Comparison of ENCODE assay signal across 20 cellular contexts in the genomic region with DNA sequence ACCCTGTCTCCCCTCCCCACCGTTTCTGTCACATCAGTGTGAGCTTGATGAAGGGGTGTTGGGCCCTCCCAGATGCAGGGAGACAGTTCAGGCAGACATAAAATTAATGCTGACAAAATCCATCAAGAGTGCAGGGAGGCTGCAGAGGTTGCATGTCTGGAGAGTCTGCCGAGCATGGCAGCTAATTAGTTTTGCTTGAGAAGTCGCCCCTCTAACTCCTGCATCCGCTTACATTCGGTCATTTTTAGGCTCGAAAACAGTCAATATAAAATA.
"Had no signal": no experiment of that assay in that cellular context is flagged by ENCODE, and none has a peak within 500 bp of the region (broad histone marks: within the 10 kb centered on the region; RNA-seq: fewer than 3 reads in every experiment).

No MANE protein-coding gene starts in this region.

- H3K4me2 ChIP-seq: neural progenitor cell had no signal

- FAIRE-seq: small intestine had no signal

- H3K27ac ChIP-seq: dorsolateral prefrontal cortex, neural progenitor cell, ovary, suprapubic skin, thyroid gland, upper lobe of left lung, uterus had no signal

- H3K36me3 Mint-ChIP-seq: natural killer cell had no signal

- H3K27ac Mint-ChIP-seq: natural killer cell, neural progenitor cell had no signal

- H3K36me3 ChIP-seq: neural progenitor cell, ovary, suprapubic skin, thyroid gland, upper lobe of left lung, uterus had no signal

- H3K9me3 Mint-ChIP-seq: natural killer cell, neural progenitor cell had no signal

- H3K4me1 ChIP-seq: suprapubic skin, uterus had no signal

- H2AFZ ChIP-seq: neural progenitor cell had no signal

- H3K9me3 ChIP-seq: mucosa of descending colon, ovary, suprapubic skin, thyroid gland, upper lobe of left lung, uterus had no signal

- H3K4me3 ChIP-seq: dorsolateral prefrontal cortex, mucosa of descending colon, neural progenitor cell, ovary, suprapubic skin, thyroid gland, upper lobe of left lung, uterus had no signal

- DNase-seq: cortex of kidney; dorsolateral prefrontal cortex; effector memory CD4-positive, alpha-beta T cell; foreskin melanocyte; head of caudate nucleus; hippocampal formation; kidney glomerular epithelial cell; mucosa of descending colon; natural killer cell; nucleus accumbens; ovary; right cardiac atrium; small intestine; stimulated activated CD4-positive, alpha-beta T cell treated with anti-CD3 and anti-CD28 coated beads, Interleukin-2, amount 100 ng/mL, for 48 hours; stimulated activated naive CD8-positive, alpha-beta T cell treated with anti-CD3 and anti-CD28 coated beads, Interleukin-15, Interleukin-2, amounts not matched to agents 100 U/mL and 50 U/mL, for 24 hours; upper lobe of left lung; uterus had no signal

- H3K9ac ChIP-seq: neural progenitor cell had no signal

- H3K4me3 Mint-ChIP-seq: natural killer cell, neural progenitor cell had no signal

- H3K27me3 ChIP-seq: dorsolateral prefrontal cortex, neural progenitor cell, ovary, suprapubic skin, thyroid gland, upper lobe of left lung, uterus had no signal
